In genomic region chr5:165135551-165135950, GRCh38 we compare ENCODE assay signal across 1 cellular context.
TF ChIP-seq lines count a peak whose summit lies in the region.

No MANE protein-coding gene starts in this region.

TF ChIP-seq in SK-N-SH treated with all-trans-retinoic acid at 6 μM for 48 hours, 23 proteins besides CTCF, POLR2A, EP300 and RAD21 (continued from another document):
- no peak for TF ChIP-seq TSHZ2 (CRISPR knock-in tag; IDR thresholded peaks at IDR 0.05)
- TF ChIP-seq CSDC2 (CRISPR knock-in tag; IDR thresholded peaks at IDR 0.05) = no peak
- TF ChIP-seq ZFP3 (CRISPR knock-in tag; IDR thresholded peaks at IDR 0.05) = no peak
- no peak for TF ChIP-seq ZFP30 (CRISPR knock-in tag; IDR thresholded peaks at IDR 0.05)
- no peak for TF ChIP-seq ESRRG (CRISPR knock-in tag; IDR thresholded peaks at IDR 0.05)
- TF ChIP-seq ISL1 (CRISPR knock-in tag; IDR thresholded peaks at IDR 0.05) = no peak
- no peak for TF ChIP-seq TOX (CRISPR knock-in tag; IDR thresholded peaks at IDR 0.05; ENCODE audit: borderline replicate concordance)
- no peak for TF ChIP-seq POU6F1 (CRISPR knock-in tag; IDR thresholded peaks at IDR 0.05; ENCODE audit: borderline replicate concordance, low read depth)
- no peak for TF ChIP-seq ZC3H10 (CRISPR knock-in tag; IDR thresholded peaks at IDR 0.05)
- no peak for TF ChIP-seq CREB5 (CRISPR knock-in tag; IDR thresholded peaks at IDR 0.05; ENCODE audit: low read depth)
- TF ChIP-seq BACH2 (CRISPR knock-in tag; IDR thresholded peaks at IDR 0.05; ENCODE audit: borderline replicate concordance) = no peak
- no peak for TF ChIP-seq PPARA (CRISPR knock-in tag; IDR thresholded peaks at IDR 0.05; ENCODE audit: borderline replicate concordance)
- TF ChIP-seq, protein P1, sequence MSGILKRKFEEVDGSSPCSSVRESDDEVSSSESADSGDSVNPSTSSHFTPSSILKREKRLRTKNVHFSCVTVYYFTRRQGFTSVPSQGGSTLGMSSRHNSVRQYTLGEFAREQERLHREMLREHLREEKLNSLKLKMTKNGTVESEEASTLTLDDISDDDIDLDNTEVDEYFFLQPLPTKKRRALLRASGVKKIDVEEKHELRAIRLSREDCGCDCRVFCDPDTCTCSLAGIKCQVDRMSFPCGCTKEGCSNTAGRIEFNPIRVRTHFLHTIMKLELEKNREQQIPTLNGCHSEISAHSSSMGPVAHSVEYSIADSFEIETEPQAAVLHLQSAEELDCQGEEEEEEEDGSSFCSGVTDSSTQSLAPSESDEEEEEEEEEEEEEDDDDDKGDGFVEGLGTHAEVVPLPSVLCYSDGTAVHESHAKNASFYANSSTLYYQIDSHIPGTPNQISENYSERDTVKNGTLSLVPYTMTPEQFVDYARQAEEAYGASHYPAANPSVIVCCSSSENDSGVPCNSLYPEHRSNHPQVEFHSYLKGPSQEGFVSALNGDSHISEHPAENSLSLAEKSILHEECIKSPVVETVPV (CRISPR knock-in tag; IDR thresholded peaks at IDR 0.05) = no peak
- no peak for TF ChIP-seq GLIS3 (CRISPR knock-in tag; IDR thresholded peaks at IDR 0.05)
